In genomic region chr1:43577647-43578542, GRCh38 we compare ENCODE assay signal across 2 cellular contexts.
TF ChIP-seq lines count a peak whose summit lies in the region.

No MANE protein-coding gene starts in this region.

TF ChIP-seq in SK-N-SH, 30 proteins besides CTCF, POLR2A, EP300 and RAD21:
- no peak for TF ChIP-seq SIN3A (IDR thresholded peaks at IDR 0.05; ENCODE audit: borderline replicate concordance, low read depth, low read length)
- no peak for TF ChIP-seq FOSL2 (IDR thresholded peaks at IDR 0.05; ENCODE audit: borderline replicate concordance, low read depth)
- TF ChIP-seq USF1 (IDR thresholded peaks at IDR 0.05; ENCODE audit: borderline replicate concordance, low read depth) = no peak
- TF ChIP-seq TCF12 (IDR thresholded peaks at IDR 0.05) = no peak
- TF ChIP-seq EZH2phosphoT487 (IDR thresholded peaks at IDR 0.05; ENCODE audit: borderline replicate concordance, low read depth) = no peak
- TF ChIP-seq GABPA (IDR thresholded peaks at IDR 0.05; ENCODE audit: low read depth) = no peak

TF ChIP-seq in SK-N-SH treated with all-trans-retinoic acid at 6 μM for 48 hours, 23 proteins besides CTCF, POLR2A, EP300 and RAD21:
- TF ChIP-seq TCF4 (CRISPR knock-in tag; IDR thresholded peaks at IDR 0.05; ENCODE audit: borderline replicate concordance) (no peak), CREB5 (CRISPR knock-in tag; IDR thresholded peaks at IDR 0.05; ENCODE audit: low read depth) (no peak), RARB (CRISPR knock-in tag; IDR thresholded peaks at IDR 0.05) (no peak), BACH2 (CRISPR knock-in tag; IDR thresholded peaks at IDR 0.05; ENCODE audit: borderline replicate concordance) (no peak), ZNF565 (CRISPR knock-in tag; conservative IDR thresholded peaks at IDR 0.05; ENCODE audit: low read depth) (no peak), ZC3H10 (CRISPR knock-in tag; IDR thresholded peaks at IDR 0.05) (no peak), TSHZ2 (CRISPR knock-in tag; IDR thresholded peaks at IDR 0.05) (no peak), PPARA (CRISPR knock-in tag; IDR thresholded peaks at IDR 0.05; ENCODE audit: borderline replicate concordance) (no peak), GLIS3 (CRISPR knock-in tag; IDR thresholded peaks at IDR 0.05) (no peak), POU6F1 (CRISPR knock-in tag; IDR thresholded peaks at IDR 0.05; ENCODE audit: borderline replicate concordance, low read depth) (no peak), ZNF70 (CRISPR knock-in tag; IDR thresholded peaks at IDR 0.05) (no peak), ARNTL (CRISPR knock-in tag; IDR thresholded peaks at IDR 0.05; ENCODE audit: borderline replicate concordance, low read depth) (no peak), TOX (CRISPR knock-in tag; IDR thresholded peaks at IDR 0.05; ENCODE audit: borderline replicate concordance) (no peak), PATZ1 (CRISPR knock-in tag; IDR thresholded peaks at IDR 0.05; ENCODE audit: borderline replicate concordance) (no peak), CSRNP3 (CRISPR knock-in tag; IDR thresholded peaks at IDR 0.05) (no peak), SNAI2 (CRISPR knock-in tag; IDR thresholded peaks at IDR 0.05) (no peak), CSDC2 (CRISPR knock-in tag; IDR thresholded peaks at IDR 0.05) (no peak), ISL1 (CRISPR knock-in tag; IDR thresholded peaks at IDR 0.05) (no peak)
